In the genomic region with DNA sequence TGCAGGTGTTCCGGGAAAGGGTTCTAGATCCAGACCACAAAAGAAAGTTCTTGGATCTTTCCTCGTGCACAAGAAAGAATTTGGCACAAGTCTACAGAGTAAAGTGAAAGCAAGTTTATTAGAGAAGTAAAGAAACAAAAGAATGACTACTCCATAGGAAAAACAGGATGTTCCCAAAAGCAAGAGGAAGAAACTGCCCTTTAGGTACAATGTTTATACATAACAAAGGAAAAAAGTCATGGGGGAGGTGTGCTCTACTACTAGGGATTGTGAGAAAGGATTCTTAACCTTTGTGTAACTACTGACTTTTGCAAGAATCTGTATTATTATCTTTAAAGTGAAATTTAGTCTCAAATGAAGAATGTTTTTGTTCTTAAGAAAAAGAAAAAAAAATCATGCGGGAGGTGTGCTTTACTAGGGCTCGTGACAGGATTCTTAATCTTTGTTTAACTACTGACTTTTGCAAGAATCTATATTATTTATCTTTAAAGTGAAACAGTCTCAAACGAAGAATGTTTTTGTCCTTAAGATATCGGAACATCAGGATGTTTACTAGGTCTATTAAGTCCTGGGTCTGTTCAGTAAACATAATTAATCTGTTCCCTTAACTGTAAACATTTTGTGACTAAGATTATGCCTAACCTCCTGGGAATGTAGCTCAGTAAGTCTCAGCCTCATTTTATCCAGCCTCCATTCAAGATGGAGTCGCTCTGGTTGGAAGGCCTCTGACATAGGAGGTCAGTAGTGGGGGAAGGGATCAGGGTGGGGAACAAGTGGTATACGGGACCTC, we compare ENCODE assay signal across 14 cellular contexts.
DNase-seq lines count a peak whose midpoint lies in the region; ATAC-seq and TF ChIP-seq lines count a peak whose summit lies in the region.
"Had no signal": no experiment of that assay in that cellular context is flagged by ENCODE, and none has a peak within 500 bp of the region (broad histone marks: within the 10 kb centered on the region; RNA-seq: fewer than 3 reads in every experiment).

No MANE protein-coding gene starts in this region.

- H3K9me3 ChIP-seq in HUES48 (ENCODE audit: control insufficient read depth, insufficient read depth, low read length), result peaks cover 15% of the 10 kb centered on the region
- no peaks in the 10 kb centered on the region for H3K9me3 ChIP-seq in PC-3 (ENCODE audit: low read length)

- peaks cover 1% of the 10 kb centered on the region for H3K36me3 Mint-ChIP-seq in progenitor cell of endocrine pancreas (ENCODE audit: insufficient read depth)

- peaks cover 5% of the 10 kb centered on the region for H3K4me1 Mint-ChIP-seq in progenitor cell of endocrine pancreas (ENCODE audit: low read depth)

- CTCF ChIA-PET in PC-3 (lab: Charles Lee), result no interaction called here

- H2AFZ ChIP-seq in PC-3 (ENCODE audit: low read length), result peak overlapping the region; percentile 65

- no peaks in the 10 kb centered on the region for H3F3A ChIP-seq in PC-3 (ENCODE audit: low read length, unreplicated experiment)

- H3K27me3 Mint-ChIP-seq in progenitor cell of endocrine pancreas, result no peaks in the 10 kb centered on the region

- no peaks in the 10 kb centered on the region for H3K9me2 ChIP-seq in PC-3 (replicated peaks; ENCODE audit: low read length)

- DNase-seq in PC-3 (no peak), fibroblast of pulmonary artery (ENCODE audit: low read depth) (peak; percentile 7), progenitor cell of endocrine pancreas (ENCODE audit: low spot score, unreplicated experiment) (no peak), activated gamma-delta T cell treated with Interleukin-2 at 50 U/mL for 16 hours (no peak), epidermal melanocyte (ENCODE audit: insufficient read length, low spot score) (no peak), NCI-H128 (lab: John Stamatoyannopoulos, UW; ENCODE audit: unreplicated experiment) (no peak), NCI-H1694 (lab: John Stamatoyannopoulos, UW) (no peak)
- DNase-seq: H7, NCI-H1417 treated with DMSO at 0.1 percent for 48 hours, NCI-H2081, NCI-H510A treated with DMSO at 0.1 percent for 48 hours had no signal

- H3K4me1 ChIP-seq in HUES48 (ENCODE audit: control insufficient read depth, insufficient read depth, low read length) (peaks cover 8% of the 10 kb centered on the region), PC-3 (ENCODE audit: insufficient read depth, low read length) (no peaks in the 10 kb centered on the region)
- H3K4me1 ChIP-seq: BLaER1 had no signal

- H3K9ac ChIP-seq in HUES48 (ENCODE audit: low read depth, low read length) (no peak overlapping the region), PC-3 (ENCODE audit: low read length) (no peak overlapping the region)
- H3K9ac ChIP-seq: BLaER1 had no signal

- no peaks in the 10 kb centered on the region for H3K79me2 ChIP-seq in PC-3 (ENCODE audit: low read length)

- no peaks in the 10 kb centered on the region for H3K36me3 ChIP-seq in HUES48 (ENCODE audit: control insufficient read depth, insufficient read depth, low read length)
- no peaks in the 10 kb centered on the region for H3K36me3 ChIP-seq in PC-3 (ENCODE audit: low read depth, low read length)
- H3K36me3 ChIP-seq: BLaER1 had no signal

- TF ChIP-seq CTCF in PC-3 (conservative IDR thresholded peaks at IDR 0.05; ENCODE audit: low read depth, low read length), result no peak
- TF ChIP-seq CTCF in fibroblast of pulmonary artery (IDR thresholded peaks at IDR 0.05; ENCODE audit: low read length, missing control alignments), result no peak
- TF ChIP-seq CTCF in progenitor cell of endocrine pancreas (IDR thresholded peaks at IDR 0.05; ENCODE audit: unreplicated experiment), result no peak

- H3K27ac ChIP-seq in HUES48 (ENCODE audit: low read depth, low read length) (peak overlapping the region; percentile 28), PC-3 (ENCODE audit: low read length) (no peak overlapping the region)
- H3K27ac ChIP-seq: BLaER1 had no signal

- no peak overlapping the region for H3K4me3 Mint-ChIP-seq in progenitor cell of endocrine pancreas (ENCODE audit: low read depth)

- H3K27me3 ChIP-seq in HUES48 (ENCODE audit: control insufficient read depth, insufficient read depth, low read length), result no peaks in the 10 kb centered on the region
- no peaks in the 10 kb centered on the region for H3K27me3 ChIP-seq in PC-3 (ENCODE audit: low read length)
- H3K27me3 ChIP-seq: BLaER1 had no signal

- H3K4me3 ChIP-seq in HUES48 (ENCODE audit: low read depth, low read length) (no peak overlapping the region), PC-3 (ENCODE audit: low read length) (no peak overlapping the region), fibroblast of pulmonary artery (replicated peaks; ENCODE audit: low read depth, low read length) (no peak overlapping the region)
- H3K4me3 ChIP-seq: BLaER1 had no signal

- intact Hi-C loops in PC-3 (cut with micrococcal nuclease), result no loop called here

- no TSS peak for BruUV-seq in PC-3 (replicated peaks; lab: Mats Ljungman, UMichigan)

- no peak for ATAC-seq in PC-3
- ATAC-seq: HepG2 had no signal

- H4K20me1 ChIP-seq in PC-3 (ENCODE audit: low read length), result no peaks in the 10 kb centered on the region
- H4K20me1 ChIP-seq: BLaER1 had no signal

- POLR2A ChIA-PET in PC-3 (lab: Charles Lee; ENCODE audit: unreplicated experiment), result no interaction called here

- H3K9me3 Mint-ChIP-seq in progenitor cell of endocrine pancreas (ENCODE audit: low read depth), result peaks cover 3% of the 10 kb centered on the region

- H3K4me2 ChIP-seq in PC-3 (ENCODE audit: low read length), result 0 out of 2 replicates have a peak overlapping the region, but pooled peaks have one; percentile 16
- H3K4me2 ChIP-seq: BLaER1 had no signal

- H3K27ac Mint-ChIP-seq in progenitor cell of endocrine pancreas, result peak overlapping the region; percentile 5
